ENCODE assay signal across 15 cellular contexts in the genomic region with DNA sequence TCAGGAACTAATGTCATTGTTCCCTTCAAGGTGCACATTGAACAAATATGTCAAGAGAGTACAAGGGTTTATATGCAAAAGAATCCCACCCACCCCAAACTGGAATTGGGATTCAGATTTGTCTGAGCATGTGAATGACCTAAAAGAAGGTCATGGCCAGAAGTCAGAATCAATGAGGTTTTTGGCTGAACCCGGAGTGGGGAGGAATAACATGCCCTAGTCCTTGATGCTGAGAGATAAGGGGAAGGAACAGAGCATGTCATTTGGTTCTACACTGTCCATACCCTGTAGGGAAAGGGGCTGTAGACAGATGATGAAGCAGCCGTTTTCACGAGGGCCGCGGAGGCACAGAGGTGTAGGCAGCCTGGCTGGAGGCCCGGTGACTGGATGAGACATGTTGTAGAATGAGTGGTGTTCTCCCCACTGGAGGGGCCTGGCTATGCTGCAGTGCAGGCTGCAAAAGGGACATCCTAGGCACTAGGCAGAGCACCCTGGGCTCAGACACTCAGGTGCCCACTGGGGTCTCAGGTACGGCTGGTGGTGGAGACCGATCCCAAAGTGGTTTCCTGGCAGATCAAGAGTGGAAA.
DNase-seq lines count a peak whose midpoint lies in the region; ATAC-seq, FAIRE-seq and TF ChIP-seq lines count a peak whose summit lies in the region.
"Had no signal": no experiment of that assay in that cellular context is flagged by ENCODE, and none has a peak within 500 bp of the region (broad histone marks: within the 10 kb centered on the region; RNA-seq: fewer than 3 reads in every experiment).

No MANE protein-coding gene starts in this region.

- no peaks in the 10 kb centered on the region for H3K27me3 ChIP-seq in bronchial epithelial cell (ENCODE audit: control insufficient read depth, insufficient read depth, low read length)
- H3K27me3 ChIP-seq in foreskin keratinocyte: no peaks in the 10 kb centered on the region
- peaks cover 6% of the 10 kb centered on the region for H3K27me3 ChIP-seq in prostate gland (replicated peaks; ENCODE audit: insufficient read depth)

- intact Hi-C loops in prostate gland (cut with DNase I): loop anchor here (5.0 kb wide), 1 partner anchor 68 kb away; a partner anchor contains a TSS

- ATAC-seq in T-helper 17 cell (no peak), foreskin keratinocyte (peak; percentile 33)
- ATAC-seq: A549 had no signal

- H3K36me3 ChIP-seq in bronchial epithelial cell (ENCODE audit: control insufficient read depth, insufficient read depth, low read length) (no peaks in the 10 kb centered on the region), prostate gland (no peaks in the 10 kb centered on the region)

- H3K27ac ChIP-seq in foreskin keratinocyte (no peak overlapping the region), prostate gland (peak overlapping the region in 1 of 2 donors; percentile 6)
- H3K27ac ChIP-seq: HL-60 had no signal

- no peak for TF ChIP-seq POLR2A in prostate gland (IDR thresholded peaks at IDR 0.05)

- H3K27ac Mint-ChIP-seq in T-helper 17 cell: peak overlapping the region; percentile 10
- H3K27ac Mint-ChIP-seq: HFFc6 had no signal

- no peak overlapping the region for H3K4me3 Mint-ChIP-seq in T-helper 17 cell
- H3K4me3 Mint-ChIP-seq: CD8-positive, alpha-beta memory T cell; HFFc6 had no signal

- peaks cover 12% of the 10 kb centered on the region for H3K4me1 Mint-ChIP-seq in T-helper 17 cell

- TF ChIP-seq CTCF in bronchial epithelial cell (IDR thresholded peaks at IDR 0.05; ENCODE audit: insufficient read depth, low read length, severe bottlenecking) (no peak), foreskin keratinocyte (conservative IDR thresholded peaks at IDR 0.05) (no peak), prostate gland (IDR thresholded peaks at IDR 0.05) (no peak)

- H3K27me3 Mint-ChIP-seq in T-helper 17 cell: peaks cover 7% of the 10 kb centered on the region

- DNase-seq in T-helper 17 cell (no peak), bronchial epithelial cell (ENCODE audit: low read depth) (peak; percentile 48), foreskin keratinocyte (no peak), prostate gland (ENCODE audit: low spot score) (peak; percentile 60), DMS 273 (lab: John Stamatoyannopoulos, UW; ENCODE audit: unreplicated experiment) (no peak)
- no peak for DNase-seq in activated naive CD4-positive, alpha-beta T cell (lab: John Stamatoyannopoulos, UW)
- DNase-seq: Caco-2; CD8-positive, alpha-beta memory T cell; DMS53; GF-D8; HCEC 1CT; HFFc6 had no signal

- H3K4me3 ChIP-seq in bronchial epithelial cell (ENCODE audit: low read depth, low read length) (no peak overlapping the region), prostate gland (no peak overlapping the region)
- H3K4me3 ChIP-seq: A549 had no signal

- H3K9me3 ChIP-seq in T-helper 17 cell (ENCODE audit: control insufficient read depth, low read length, poor library complexity, severe bottlenecking) (no peaks in the 10 kb centered on the region), prostate gland (no peaks in the 10 kb centered on the region)
- H3K9me3 ChIP-seq: A549, Caco-2 had no signal

- H3K36me3 Mint-ChIP-seq in T-helper 17 cell (ENCODE audit: low read depth): peaks cover 4% of the 10 kb centered on the region
- H3K36me3 Mint-ChIP-seq: CD8-positive, alpha-beta memory T cell had no signal

- 56% methylated on average over 8 of the region's 8 CpGs for WGBS in prostate gland

- no peak for FAIRE-seq in bronchial epithelial cell (lab: Jason Lieb, UNC)
- FAIRE-seq: A549, GM19239 had no signal

- H3K4me1 ChIP-seq in foreskin keratinocyte: peaks cover 5% of the 10 kb centered on the region
- no peaks in the 10 kb centered on the region for H3K4me1 ChIP-seq in prostate gland (replicated peaks)

Comparison
In these comparisons a context has a peak if more than half of its experiments do, and no peak if none do; other contexts are left out.
1. DNase-seq: peak in bronchial epithelial cell (single experiment) and prostate gland (single experiment); none in T-helper 17 cell (0 of 3), foreskin keratinocyte (0 of 2), DMS 273 (single experiment) and activated naive CD4-positive, alpha-beta T cell (0 of 4).